Comparison of ENCODE assay signal across 8 cellular contexts in genomic region chr3:169146112-169146665, GRCh38.
A peak's percentile ranks its signal among the peaks of the same experiment; 100 is the strongest.
DNase-seq lines count a peak whose midpoint lies in the region; ATAC-seq and TF ChIP-seq lines count a peak whose summit lies in the region.

No MANE protein-coding gene starts in this region.

- H3K9me3 ChIP-seq in A673 (ENCODE audit: low read depth, low read length, poor library complexity, severe bottlenecking) (no peaks in the 10 kb centered on the region), mucosa of stomach (ENCODE audit: control insufficient read depth, low read length) (no peaks in the 10 kb centered on the region)

- BruUV-seq in A673 (replicated peaks; lab: Mats Ljungman, UMichigan) = no TSS peak

- no peak for ATAC-seq in HG03354 (IDR thresholded peaks at IDR 0.05; ENCODE audit: poor library complexity, severe bottlenecking, unreplicated experiment)

- H3K4me3 ChIP-seq in A673 (ENCODE audit: low read depth, low read length, poor library complexity, severe bottlenecking) (peak overlapping the region; percentile 46), mucosa of stomach (ENCODE audit: low read length) (peak overlapping the region; percentile 75)

- H3K27ac ChIP-seq in A673 (ENCODE audit: low read depth, low read length, poor library complexity, severe bottlenecking) = no peak overlapping the region
- peak overlapping the region; percentile 76 for H3K27ac ChIP-seq in epithelial cell of prostate

- H3K36me3 ChIP-seq in A673 (ENCODE audit: insufficient read depth, low read length, poor library complexity, severe bottlenecking) = no peaks in the 10 kb centered on the region
- no peaks in the 10 kb centered on the region for H3K36me3 ChIP-seq in mucosa of stomach (ENCODE audit: control insufficient read depth, insufficient read depth, low read length)

- POLR2A ChIA-PET in A673 (lab: Charles Lee; ENCODE audit: low non-redundant PET) = no interaction called here

- H3K27me3 ChIP-seq in A673 (replicated peaks; ENCODE audit: insufficient read depth, low read depth, low read length, poor library complexity) (peaks cover 99% of the 10 kb centered on the region), mucosa of stomach (ENCODE audit: control insufficient read depth, insufficient read depth, low read length) (peaks cover 16% of the 10 kb centered on the region)

- peak overlapping the region; percentile 98 for H3K9ac ChIP-seq in mucosa of stomach (ENCODE audit: low read length)

- DNase-seq in A673 (ENCODE audit: low spot score) (peak; percentile 9), H4 (ENCODE audit: low spot score) (peak; percentile 57), SW480 (ENCODE audit: low spot score) (peak; percentile 16), epithelial cell of prostate (ENCODE audit: low read depth, low spot score) (no peak), C1 segment of cervical spinal cord (lab: John Stamatoyannopoulos, UW) (no peak), SHP77 (lab: John Stamatoyannopoulos, UW) (no peak)

- H3K4me1 ChIP-seq in A673 (ENCODE audit: insufficient read depth, low read length, poor library complexity, severe bottlenecking) (peaks cover 12% of the 10 kb centered on the region), mucosa of stomach (ENCODE audit: control insufficient read depth, insufficient read depth, low read length) (peaks cover 15% of the 10 kb centered on the region)

- intact Hi-C loops in A673 (cut with micrococcal nuclease; ENCODE audit: unreplicated experiment) = loop anchor here (5.0 kb wide), 2 partner anchors 521 to 596 kb away; no protein-coding TSS in a partner anchor

- CTCF ChIA-PET in A673 (lab: Charles Lee) = interaction anchor here (0.5 kb wide), 1 partner anchor 523 kb away, joined by 13 read pairs; no protein-coding TSS in a partner anchor

- TF ChIP-seq CTCF in A673 (conservative IDR thresholded peaks at IDR 0.05; ENCODE audit: low read depth, low read length) = no peak

Comparison
In these comparisons a context has a peak if more than half of its experiments do, and no peak if none do; other contexts are left out.
1. DNase-seq: peak in A673 (single experiment), H4 (single experiment) and SW480 (single experiment); none in epithelial cell of prostate (single experiment), C1 segment of cervical spinal cord (0 of 14) and SHP77 (0 of 2).